Comparison of ENCODE assay signal across 8 cellular contexts in the genomic region with DNA sequence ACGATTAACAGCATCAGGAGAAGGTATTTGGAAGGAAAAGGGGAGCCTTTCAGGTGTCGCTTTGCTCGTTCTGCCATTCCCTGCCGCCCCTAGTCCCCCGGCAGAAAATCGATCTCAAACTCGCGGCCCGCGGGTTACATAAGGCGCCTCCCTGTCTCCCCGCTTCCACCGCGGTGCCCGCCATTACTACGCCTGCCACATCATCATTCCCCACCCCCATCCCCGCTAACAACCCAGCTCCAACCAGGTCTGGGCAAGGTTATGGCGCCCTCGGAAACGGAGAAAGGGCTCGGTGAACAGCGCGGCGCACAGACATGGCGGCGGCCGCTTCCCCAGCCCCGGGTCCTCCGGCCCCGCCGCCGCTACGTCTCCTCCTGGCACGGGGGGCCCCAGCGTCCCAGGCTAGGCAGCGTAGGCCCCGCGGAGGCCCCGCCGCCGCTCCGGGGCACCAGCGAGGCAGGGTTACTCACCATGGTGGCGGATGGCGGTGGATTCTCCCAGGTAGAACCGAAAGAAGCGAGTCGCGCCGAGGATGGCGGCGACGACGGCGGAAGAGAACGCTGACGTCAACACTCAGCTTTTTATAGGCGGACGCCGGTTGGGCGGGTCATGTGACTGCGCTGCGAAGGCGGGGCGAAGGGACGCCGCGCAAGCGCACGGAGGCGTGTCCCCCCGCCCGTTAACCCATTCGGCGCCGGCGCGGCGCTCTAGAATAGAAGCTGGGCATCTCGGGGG. TPM values are rescaled to one million over a fixed set of nuclear protein-coding genes. Genes with fewer than 3 reads are reported as not detected.
DNase-seq lines count a peak whose midpoint lies in the region; ATAC-seq and TF ChIP-seq lines count a peak whose summit lies in the region.

Gene EEF2, minus strand, starts transcription at position 556 of the 735 bp plus-strand sequence. Its CDS starts 83 bp downstream, at position 473.

- H3K4me3 Mint-ChIP-seq in Calu3 (ENCODE audit: low read depth, unreplicated experiment): peak within 1 kb of the TSS; percentile 65

- TSS peak; percentile 69 for BruUV-seq in Calu3 (replicated peaks; lab: Mats Ljungman, UMichigan)

- H3K27ac Mint-ChIP-seq in Calu3 (ENCODE audit: unreplicated experiment): peak within 1 kb of the TSS; percentile 17

- H3K4me3 ChIP-seq in NB4 (ENCODE audit: low read depth, low read length): peak within 1 kb of the TSS; percentile 86

- H3K27ac ChIP-seq in substantia nigra (ENCODE audit: low read depth, low read length, poor library complexity, severe bottlenecking): peak within 1 kb of the TSS; percentile 97

- CTCF ChIA-PET in Calu3 (lab: Charles Lee): interaction anchor here (1.3 to 1.5 kb wide), 2 partner anchors 16 to 275 kb away, joined by 4 to 9 read pairs; no protein-coding TSS in a partner anchor

- no peaks in the 10 kb centered on the region for H3K9me3 Mint-ChIP-seq in Calu3 (ENCODE audit: low read depth, unreplicated experiment)

- peaks cover 60% of the 10 kb centered on the region for H3K36me3 Mint-ChIP-seq in Calu3 (ENCODE audit: insufficient read depth, unreplicated experiment)

- no peaks in the 10 kb centered on the region for H3K27me3 Mint-ChIP-seq in Calu3 (ENCODE audit: unreplicated experiment)

- TF ChIP-seq POLR2A in NB4 (IDR thresholded peaks at IDR 0.05; ENCODE audit: extremely low read depth, insufficient read length): peak; percentile 98

- DNase-seq in Calu3 (peak; percentile 83), NB4 (ENCODE audit: low read depth) (peak; percentile 82), germinal center (ENCODE audit: low spot score) (peak; percentile 93), nucleus accumbens (lab: John Stamatoyannopoulos, UW) (peak in 54 of 56 donors; percentile 41 to 92 (median 82)), substantia nigra (lab: John Stamatoyannopoulos, UW) (peak; percentile 27 to 98 (median 83))
- peak; percentile 88 for DNase-seq in activated naive CD4-positive, alpha-beta T cell treated with anti-CD3 and anti-CD28 coated beads, Interleukin-2, amount 50 U/mL, for 16 hours

- no peak for TF ChIP-seq CTCF in Calu3 (IDR thresholded peaks at IDR 0.05; ENCODE audit: unreplicated experiment)
- TF ChIP-seq CTCF in NB4 (IDR thresholded peaks at IDR 0.05; ENCODE audit: low read depth, low read length): no peak

- intact Hi-C loops in Calu3 (cut with micrococcal nuclease; ENCODE audit: unreplicated experiment): loop anchor here (5.0 kb wide), 2 partner anchors 133 to 217 kb away; no protein-coding TSS in a partner anchor

- H3K4me1 Mint-ChIP-seq in Calu3 (ENCODE audit: low read depth, unreplicated experiment): peaks cover 7% of the 10 kb centered on the region

- ATAC-seq in GM21737 (IDR thresholded peaks at IDR 0.05; ENCODE audit: unreplicated experiment) (peak; percentile 41), SK-N-SH treated with all-trans-retinoic acid at 6 μM for 48 hours (peak; percentile 24)

TF ChIP-seq in SK-N-SH treated with all-trans-retinoic acid at 6 μM for 48 hours, 23 proteins besides CTCF, POLR2A, EP300 and RAD21:
- TF ChIP-seq POU6F1 (CRISPR knock-in tag; IDR thresholded peaks at IDR 0.05; ENCODE audit: borderline replicate concordance, low read depth) (peak; percentile 86; the same call in 1 of the 2 replicates), OSR1 (CRISPR knock-in tag; IDR thresholded peaks at IDR 0.05) (no peak)

RNA-seq across cellular contexts. Expression of gene EEF2, which starts in this region (rescaled TPM):
- 1,011 and 1,166 TPM in 2 replicates for total RNA-seq in Calu3 (2022)

Comparison
In these comparisons a context has a peak if more than half of its experiments do, and no peak if none do; other contexts are left out.
1. Peak in every context shown above with its lines: DNase-seq, ATAC-seq, H3K4me3 ChIP-seq and H3K27ac ChIP-seq.